15 cellular contexts compared by ENCODE assay signal in the genomic region with DNA sequence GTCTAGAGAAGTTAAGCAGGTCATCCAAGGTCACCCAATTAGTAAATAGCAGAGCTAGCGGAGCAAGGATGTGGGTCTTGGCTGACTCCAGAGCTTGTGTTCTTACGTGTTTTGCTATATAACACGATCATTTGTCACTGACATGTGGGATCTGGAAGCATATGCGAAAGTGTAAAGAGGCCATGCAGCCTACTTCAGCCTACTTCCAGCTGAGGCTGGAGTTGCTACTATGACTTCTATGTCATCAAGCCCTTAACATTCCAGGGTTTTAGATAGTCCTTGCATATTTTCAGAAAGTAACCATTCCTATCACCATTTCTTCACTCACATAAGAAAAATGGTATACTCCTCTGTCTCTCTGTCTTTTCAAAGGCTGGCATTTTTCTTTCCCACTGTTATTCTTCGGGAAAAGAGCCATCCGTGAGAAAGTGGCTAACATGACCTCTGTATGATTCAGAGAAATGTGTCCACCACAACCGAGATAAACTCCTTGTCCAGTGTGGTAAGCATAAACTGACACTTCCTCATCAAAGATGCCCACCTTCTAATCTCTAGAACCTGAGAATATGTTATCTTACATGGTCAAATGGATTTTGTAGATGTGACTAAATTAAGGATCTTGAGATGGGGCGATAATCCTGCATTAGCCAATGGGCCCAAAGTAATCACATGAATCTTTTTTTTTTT.
"Had no signal": no experiment of that assay in that cellular context is flagged by ENCODE, and none has a peak within 500 bp of the region (broad histone marks: within the 10 kb centered on the region; RNA-seq: fewer than 3 reads in every experiment).

No MANE protein-coding gene starts in this region.

- H3K4me3 ChIP-seq: thyroid gland, vagina had no signal

- DNase-seq: activated B cell treated with CpG ODN at 0.5 μM for 24 hours; activated CD4-positive, alpha-beta T cell treated with anti-CD3 and anti-CD28 coated beads, Interleukin-2, amount 10 ng/mL, durations not matched to agents 24 days and 14 days; activated CD8-positive, alpha-beta memory T cell treated with anti-CD3 and anti-CD28 coated beads for 24 hours; activated naive CD4-positive, alpha-beta T cell treated with anti-CD3 and anti-CD28 coated beads for 36 hours; cerebellar nuclear complex; endodermal cell; erythroblast; foreskin melanocyte; kidney; left ventricle myocardium superior; small intestine; T-helper 9 cell; thyroid gland had no signal

- H3K4me1 ChIP-seq: thyroid gland, vagina had no signal

- FAIRE-seq: kidney, small intestine had no signal

- H3K27me3 ChIP-seq: thyroid gland, vagina had no signal

- H3K36me3 ChIP-seq: thyroid gland, vagina had no signal

- ATAC-seq: activated T-helper 17 cell treated with anti-CD3 and anti-CD28 coated beads, Interleukin-2, amount 50 U/mL, for 72 hours; left ventricle myocardium superior had no signal

- H3K9me3 ChIP-seq: thyroid gland, vagina had no signal

- H3K27ac ChIP-seq: thyroid gland, vagina had no signal
